Comparison of ENCODE assay signal across 8 cellular contexts in the genomic region with DNA sequence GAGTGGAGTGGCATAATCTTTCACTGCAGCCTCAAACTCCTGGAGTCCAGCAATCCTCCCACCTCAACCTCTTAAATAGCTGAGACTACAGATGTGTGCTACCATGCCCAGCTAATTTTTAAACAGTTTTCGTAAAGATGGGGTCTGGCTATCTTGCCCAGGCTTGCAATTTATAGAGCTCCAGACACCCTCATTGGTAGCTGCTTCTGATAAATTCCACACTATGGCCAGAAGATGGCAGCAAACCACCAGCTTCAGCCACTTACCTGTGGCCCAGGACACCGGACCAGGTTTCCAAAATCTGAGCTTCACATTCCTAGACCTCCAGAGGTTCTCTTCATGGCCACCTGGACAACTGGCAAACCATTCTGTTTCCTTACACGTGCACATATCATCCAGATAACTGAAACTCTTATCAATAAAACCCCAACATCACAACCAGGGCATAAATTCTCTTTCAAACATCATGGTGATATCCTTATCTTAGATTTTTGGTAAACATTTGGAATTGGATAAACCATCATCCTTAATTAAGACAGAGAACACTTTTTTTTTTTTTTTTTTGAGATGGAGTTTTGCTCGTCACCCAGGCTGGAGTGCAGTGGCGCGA. TPM values are rescaled to one million over a fixed set of nuclear protein-coding genes. Genes with fewer than 3 reads are reported as not detected.
DNase-seq lines count a peak whose midpoint lies in the region; ATAC-seq and TF ChIP-seq lines count a peak whose summit lies in the region.

No MANE protein-coding gene starts in this region.

- no peak for TF ChIP-seq EP300 in sigmoid colon (IDR thresholded peaks at IDR 0.05)

- TF ChIP-seq CTCF in right atrium auricular region (IDR thresholded peaks at IDR 0.05) (peak; percentile 82 to 89), sigmoid colon (IDR thresholded peaks at IDR 0.05) (peak; percentile 83 to 96 (median 86))

- intact Hi-C loops in sigmoid colon (cut with DNase I) = loop anchor here (1.0 to 5.0 kb wide), 2 partner anchors 34 to 156 kb away; partner anchors contain the start of gene PFKFB4

- DNase-seq in DMS153 treated with DMSO at 0.1 percent for 48 hours (lab: John Stamatoyannopoulos, UW; ENCODE audit: unreplicated experiment) (peak; percentile 2), HuH-7 (ENCODE audit: low spot score) (peak; percentile 92), SKM-1 (lab: John Stamatoyannopoulos, UW; ENCODE audit: unreplicated experiment) (peak; percentile 39), adipocyte (ENCODE audit: low read depth) (peak; percentile 70), right atrium auricular region (ENCODE audit: low spot score) (peak; percentile 68), sigmoid colon (peak; percentile 85), COR-L47 (lab: John Stamatoyannopoulos, UW) (no peak)

- H3K9ac ChIP-seq in adipocyte (ENCODE audit: low read length) = no peak overlapping the region

- H3K27me3 ChIP-seq in adipocyte (replicated peaks; ENCODE audit: control insufficient read depth, insufficient read depth, low read length) (no peaks in the 10 kb centered on the region), right atrium auricular region (no peaks in the 10 kb centered on the region), sigmoid colon (no peaks in the 10 kb centered on the region)

- H3K9me3 ChIP-seq in adipocyte (ENCODE audit: control insufficient read depth, low read length) = no peaks in the 10 kb centered on the region
- no peaks in the 10 kb centered on the region for H3K9me3 ChIP-seq in right atrium auricular region
- no peaks in the 10 kb centered on the region for H3K9me3 ChIP-seq in sigmoid colon

- TF ChIP-seq POLR2A in sigmoid colon (IDR thresholded peaks at IDR 0.05) = no peak

- H3K36me3 ChIP-seq in adipocyte (ENCODE audit: control insufficient read depth, insufficient read depth, low read length, severe bottlenecking) (peaks cover 8% of the 10 kb centered on the region), right atrium auricular region (peaks cover 18% of the 10 kb centered on the region), sigmoid colon (peaks cover 0 to 28% (median 11%) of the 10 kb centered on the region in 4 donors)

- WGBS in sigmoid colon, 2 donors = 57 to 66% methylated on average over 6 of the region's 6 CpGs

- H3K4me3 ChIP-seq in adipocyte (ENCODE audit: low read length) (no peak overlapping the region), right atrium auricular region (no peak overlapping the region), sigmoid colon (no peak overlapping the region)

- H3K4me1 ChIP-seq in adipocyte (ENCODE audit: control insufficient read depth, insufficient read depth, low read length) (peaks cover 17% of the 10 kb centered on the region), right atrium auricular region (peaks cover 0 to 18% of the 10 kb centered on the region in 2 donors), sigmoid colon (peaks cover 0 to 28% (median 23%) of the 10 kb centered on the region in 4 donors)

- H3K27ac ChIP-seq in right atrium auricular region = peak overlapping the region in 1 of 2 donors; percentile 76
- H3K27ac ChIP-seq in sigmoid colon = peak overlapping the region; percentile 88 to 96 (median 89)

- no peak for ATAC-seq in HG03460 (IDR thresholded peaks at IDR 0.05; ENCODE audit: unreplicated experiment)

RNA-seq across cellular contexts. Expression of gene FBXW12, which starts 28.9 kb away (rescaled TPM):
- total RNA-seq in right atrium auricular region = not detected
- total RNA-seq in sigmoid colon = not detected
- polyA plus RNA-seq in sigmoid colon = not detected

RNA-seq across cellular contexts. Expression of gene PLXNB1, which starts 29.0 kb away (rescaled TPM):
- total RNA-seq in right atrium auricular region (10 to 100 TPM; 69.4 to 73.0 TPM), sigmoid colon (100 to 1,000 TPM in 1 of 4 donors, 10 to 100 TPM in 3; 59.9 to 162 (median 79.7) TPM)
- polyA plus RNA-seq in sigmoid colon = 10 to 100 TPM; 10.2 to 88.0 (median 10.4) TPM

RNA-seq across cellular contexts. Expression of gene CCDC51, which starts 39.0 kb away (rescaled TPM):
- total RNA-seq in right atrium auricular region = 1 to 10 TPM; 8.4 to 9.2 TPM
- total RNA-seq in sigmoid colon = 10 to 100 TPM in 3 of 4 donors, 1 to 10 TPM in 1; 9.4 to 22.5 (median 13.1) TPM
- polyA plus RNA-seq in sigmoid colon = 10 to 100 TPM; 12.7 to 21.6 (median 18.6) TPM

RNA-seq across cellular contexts. Expression of gene TMA7, which starts 39.1 kb away (rescaled TPM):
- total RNA-seq in right atrium auricular region (100 to 1,000 TPM; 194 to 286 TPM), sigmoid colon (100 to 1,000 TPM; 146 to 352 (median 244) TPM)
- polyA plus RNA-seq in sigmoid colon = 100 to 1,000 TPM; 419 to 762 (median 624) TPM

RNA-seq across cellular contexts. Expression of gene ATRIP, which starts 45.6 kb away (rescaled TPM):
- total RNA-seq in right atrium auricular region (1 to 10 TPM; 2.0 to 3.1 TPM), sigmoid colon (1 to 10 TPM; 3.4 to 9.4 (median 5.2) TPM)
- 1 to 10 TPM; 1.8 to 6.2 (median 2.4) TPM for polyA plus RNA-seq in sigmoid colon
